In genomic region chr7:114085592-114086490, GRCh38 we compare ENCODE assay signal across 7 cellular contexts.
A peak's percentile ranks its signal among the peaks of the same experiment; 100 is the strongest.
DNase-seq lines count a peak whose midpoint lies in the region; ATAC-seq and TF ChIP-seq lines count a peak whose summit lies in the region.

No MANE protein-coding gene starts in this region.

- peak; percentile 67 for DNase-seq in GM10266 (ENCODE audit: extremely low spot score)
- peak; percentile 99 for DNase-seq in NCI-H69 (lab: John Stamatoyannopoulos, UW)
- peak; percentile 74 to 89 (median 78) for DNase-seq in adrenal gland
- DNase-seq in cardiac muscle cell (ENCODE audit: low read depth in 1 of 2, low spot score in 1 of 2), result peak; percentile 52 to 82
- DNase-seq in omental fat pad (ENCODE audit: low spot score), result no peak
- no peak for DNase-seq in cerebellar nuclear complex (lab: John Stamatoyannopoulos, UW)

- H3K4me3 ChIP-seq in adrenal gland (peak overlapping the region in 3 of 4 donors; percentile 45 to 74 (median 69)), cardiac muscle cell (peak overlapping the region; percentile 54)

- TF ChIP-seq CTCF in GM10266 (IDR thresholded peaks at IDR 0.05; ENCODE audit: control insufficient read depth, insufficient read depth, low read depth, missing control alignments), result no peak
- no peak for TF ChIP-seq CTCF in adrenal gland (IDR thresholded peaks at IDR 0.05)
- no peak for TF ChIP-seq CTCF in cardiac muscle cell (IDR thresholded peaks at IDR 0.05; ENCODE audit: low read depth, low read length)
- TF ChIP-seq CTCF in omental fat pad (IDR thresholded peaks at IDR 0.05), result no peak

- 0 to 2% (median 1%) methylated on average over 17 to 75 of the region's 75 CpGs for WGBS in adrenal gland, 4 donors

- H3K4me1 ChIP-seq in adrenal gland (replicated peaks in 1 of 2), result peaks cover 11 to 27% of the 10 kb centered on the region in 2 donors
- H3K4me1 ChIP-seq in cardiac muscle cell (ENCODE audit: low read depth), result peaks cover 2% of the 10 kb centered on the region

- ATAC-seq in HG02938 (IDR thresholded peaks at IDR 0.05; ENCODE audit: unreplicated experiment), result peak; percentile 31
- peak; percentile 59 for ATAC-seq in omental fat pad (ENCODE audit: low FRiP score)

- peak in 1 of 2 donors; percentile 70 for TF ChIP-seq POLR2A in adrenal gland (IDR thresholded peaks at IDR 0.05)

- H3K9me3 ChIP-seq in adrenal gland (replicated peaks in 1 of 3) (no peaks in the 10 kb centered on the region), cardiac muscle cell (ENCODE audit: low read depth) (no peaks in the 10 kb centered on the region)

- H3K36me3 ChIP-seq in adrenal gland (replicated peaks in 1 of 2), result no peaks in the 10 kb centered on the region
- no peaks in the 10 kb centered on the region for H3K36me3 ChIP-seq in cardiac muscle cell

- H3K27ac ChIP-seq in adrenal gland (peak overlapping the region; percentile 7 to 89 (median 70)), cardiac muscle cell (no peak overlapping the region)

- intact Hi-C loops in adrenal gland (cut with DNase I), result no loop called here

- peaks cover 24% of the 10 kb centered on the region for H3K27me3 ChIP-seq in adrenal gland
- H3K27me3 ChIP-seq in cardiac muscle cell, result peaks cover 99% of the 10 kb centered on the region

Comparison
In these comparisons a context has a peak if more than half of its experiments do, and no peak if none do; other contexts are left out.
1. DNase-seq: peak in GM10266 (single experiment), NCI-H69 (single experiment), adrenal gland (7 of 7) and cardiac muscle cell (2 of 2); none in omental fat pad (single experiment) and cerebellar nuclear complex (0 of 2).